In genomic region chr3:89612027-89612426, GRCh38 we compare ENCODE assay signal across 37 cellular contexts.
"Had no signal": no experiment of that assay in that cellular context is flagged by ENCODE, and none has a peak within 500 bp of the region (broad histone marks: within the 10 kb centered on the region; RNA-seq: fewer than 3 reads in every experiment).

No MANE protein-coding gene starts in this region.

- H3K9me3 ChIP-seq: adrenal gland, ascending aorta, body of pancreas, breast epithelium had no signal

- ATAC-seq: activated naive CD4-positive, alpha-beta T cell treated with anti-CD3 and anti-CD28 coated beads, Interleukin-2, amount 50 U/mL, for 72 hours; activated naive CD8-positive, alpha-beta T cell treated with anti-CD3 and anti-CD28 coated beads, Interleukin-2, amount 50 U/mL, for 24 hours; activated T-cell treated with anti-CD3 and anti-CD28 coated beads, Interleukin-2, amount 50 U/mL, for 4 hours; activated T-cell treated with anti-CD3 and anti-CD28 coated beads, Interleukin-2, amount 50 U/mL, for 72 hours; activated T-helper 17 cell treated with anti-CD3 and anti-CD28 coated beads, Interleukin-2, amount 50 U/mL, for 72 hours; body of pancreas had no signal

- H3K9me3 Mint-ChIP-seq: brain had no signal

- DNase-seq: activated effector memory CD4-positive, alpha-beta T cell treated with anti-CD3 and anti-CD28 coated beads, Interleukin-2, amount 50 U/mL, for 16 hours; activated effector memory CD4-positive, alpha-beta T cell treated with Interleukin-2 at 50 U/mL for 16 hours; activated gamma-delta T cell; activated gamma-delta T cell treated with Interleukin-2 at 50 U/mL for 16 hours; activated naive CD4-positive, alpha-beta T cell; activated naive CD4-positive, alpha-beta T cell treated with anti-CD3 and anti-CD28 coated beads for 36 hours; activated naive CD4-positive, alpha-beta T cell treated with anti-CD3 and anti-CD28 coated beads, Interleukin-2, amount 10 ng/mL, durations not matched to agents 7 days and 5 days; activated naive CD4-positive, alpha-beta T cell treated with anti-CD3 and anti-CD28 coated beads, Interleukin-2, amount 50 U/mL, for 16 hours; activated naive CD4-positive, alpha-beta T cell treated with Interleukin-2 at 50 U/mL for 16 hours; activated naive CD8-positive, alpha-beta T cell treated with anti-CD3 and anti-CD28 coated beads for 36 hours; activated naive CD8-positive, alpha-beta T cell treated with anti-CD3 and anti-CD28 coated beads, Interleukin-2, amount 10 ng/mL, durations not matched to agents 7 days and 5 days; activated naive CD8-positive, alpha-beta T cell treated with anti-CD3 and anti-CD28 coated beads, Interleukin-2, amount 50 U/mL, for 24 hours; activated T-cell treated with anti-CD3 and anti-CD28 coated beads, Interleukin-2, amount 50 U/mL, for 24 hours; activated T-cell treated with anti-CD3 and anti-CD28 coated beads, Interleukin-2, amount 50 U/mL, for 4 hours; activated T-cell treated with anti-CD3 and anti-CD28 coated beads, Interleukin-2, amount 50 U/mL, for 48 hours; activated T-cell treated with anti-CD3 and anti-CD28 coated beads, Interleukin-2, amount 50 U/mL, for 72 hours; adrenal gland; amniotic stem cell; amygdala; anterior cingulate cortex; aorta; body of pancreas; brain microvascular endothelial cell; caudate nucleus; central memory CD4-positive, alpha-beta T cell; cerebellar nuclear complex had no signal

- H3K27me3 ChIP-seq: adrenal gland, ascending aorta, body of pancreas, brain microvascular endothelial cell, breast epithelium, cardiac muscle cell had no signal

- H3K36me3 Mint-ChIP-seq: activated naive CD4-positive, alpha-beta T cell treated with anti-CD3 and anti-CD28 coated beads, Interleukin-2, amount 10 ng/mL, durations not matched to agents 7 days and 5 days; activated naive CD4-positive, alpha-beta T cell treated with anti-CD3 and anti-CD28 coated beads, Interleukin-2, amount 50 U/mL, for 24 hours; activated naive CD8-positive, alpha-beta T cell; activated naive CD8-positive, alpha-beta T cell treated with anti-CD3 and anti-CD28 coated beads for 36 hours; activated naive CD8-positive, alpha-beta T cell treated with anti-CD3 and anti-CD28 coated beads, Interleukin-2, amount 10 ng/mL, durations not matched to agents 7 days and 5 days; brain had no signal

- H3K4me1 ChIP-seq: adrenal gland, ascending aorta, body of pancreas, breast epithelium had no signal

- H3K27ac ChIP-seq: adrenal gland, ascending aorta, body of pancreas, brain microvascular endothelial cell, breast epithelium, cardiac muscle cell had no signal

- H3K4me3 Mint-ChIP-seq: activated naive CD4-positive, alpha-beta T cell treated with anti-CD3 and anti-CD28 coated beads for 36 hours; activated naive CD4-positive, alpha-beta T cell treated with anti-CD3 and anti-CD28 coated beads, Interleukin-2, amount 10 ng/mL, durations not matched to agents 7 days and 5 days; activated naive CD4-positive, alpha-beta T cell treated with anti-CD3 and anti-CD28 coated beads, Interleukin-2, amount 50 U/mL, for 24 hours; activated naive CD8-positive, alpha-beta T cell; activated naive CD8-positive, alpha-beta T cell treated with anti-CD3 and anti-CD28 coated beads for 36 hours; activated naive CD8-positive, alpha-beta T cell treated with anti-CD3 and anti-CD28 coated beads, Interleukin-2, amount 10 ng/mL, durations not matched to agents 7 days and 5 days; activated naive CD8-positive, alpha-beta T cell treated with anti-CD3 and anti-CD28 coated beads, Interleukin-2, amount 50 U/mL, for 24 hours; activated T-cell treated with anti-CD3 and anti-CD28 coated beads, Interleukin-2, amount 50 U/mL, for 24 hours; activated T-cell treated with anti-CD3 and anti-CD28 coated beads, Interleukin-2, amount 50 U/mL, for 4 hours; activated T-cell treated with anti-CD3 and anti-CD28 coated beads, Interleukin-2, amount 50 U/mL, for 72 hours; activated T-helper 1 cell treated with anti-CD3 and anti-CD28 coated beads, Interleukin-12 subunit alpha, Interleukin-12 subunit beta, Interleukin-2, Interleukin-4 antibody, amounts not matched to agents 30 ng/mL and 10 ng/mL and 1 ng/mL, durations not matched to agents 14 hours and 24 hours and 36 hours; activated T-helper 17 cell treated with anti-CD3 and anti-CD28 coated beads, Interleukin-2, amount 50 U/mL, for 72 hours; brain; central memory CD8-positive, alpha-beta T cell had no signal

- H3K36me3 ChIP-seq: adrenal gland, ascending aorta, brain microvascular endothelial cell, breast epithelium, cardiac muscle cell had no signal

- H3K27ac Mint-ChIP-seq: activated naive CD4-positive, alpha-beta T cell treated with anti-CD3 and anti-CD28 coated beads for 36 hours; activated naive CD4-positive, alpha-beta T cell treated with anti-CD3 and anti-CD28 coated beads, Interleukin-2, amount 10 ng/mL, durations not matched to agents 7 days and 5 days; activated naive CD4-positive, alpha-beta T cell treated with anti-CD3 and anti-CD28 coated beads, Interleukin-2, amount 50 U/mL, for 24 hours; activated naive CD4-positive, alpha-beta T cell treated with anti-CD3 and anti-CD28 coated beads, Interleukin-2, amount 50 U/mL, for 72 hours; activated naive CD8-positive, alpha-beta T cell; activated naive CD8-positive, alpha-beta T cell treated with anti-CD3 and anti-CD28 coated beads for 36 hours; activated naive CD8-positive, alpha-beta T cell treated with anti-CD3 and anti-CD28 coated beads, Interleukin-2, amount 10 ng/mL, durations not matched to agents 7 days and 5 days; activated naive CD8-positive, alpha-beta T cell treated with anti-CD3 and anti-CD28 coated beads, Interleukin-2, amount 50 U/mL, for 24 hours; activated T-cell treated with anti-CD3 and anti-CD28 coated beads, Interleukin-2, amount 50 U/mL, for 24 hours; activated T-cell treated with anti-CD3 and anti-CD28 coated beads, Interleukin-2, amount 50 U/mL, for 72 hours; activated T-helper 1 cell treated with anti-CD3 and anti-CD28 coated beads, Interleukin-12 subunit alpha, Interleukin-12 subunit beta, Interleukin-2, Interleukin-4 antibody, amounts not matched to agents 30 ng/mL and 10 ng/mL and 1 ng/mL, durations not matched to agents 14 hours and 24 hours and 36 hours; activated T-helper 17 cell treated with anti-CD3 and anti-CD28 coated beads, Interleukin-2, amount 50 U/mL, for 72 hours; activated T-helper 2 cell treated with anti-CD3 and anti-CD28 coated beads, Interferon-gamma antibody, Interleukin-2, Interleukin-4, amounts not matched to agents 10 μg/mL and 5 μg/mL and 100 μg/mL, durations not matched to agents 14 hours and 24 hours and 36 hours; brain had no signal

- H3K4me3 ChIP-seq: adrenal gland, ascending aorta, body of pancreas, breast epithelium, cardiac muscle cell had no signal

- H3K4me1 Mint-ChIP-seq: activated naive CD4-positive, alpha-beta T cell treated with anti-CD3 and anti-CD28 coated beads, Interleukin-2, amount 10 ng/mL, durations not matched to agents 7 days and 5 days; activated naive CD4-positive, alpha-beta T cell treated with anti-CD3 and anti-CD28 coated beads, Interleukin-2, amount 50 U/mL, for 24 hours; activated naive CD8-positive, alpha-beta T cell treated with anti-CD3 and anti-CD28 coated beads for 36 hours; activated naive CD8-positive, alpha-beta T cell treated with anti-CD3 and anti-CD28 coated beads, Interleukin-2, amount 10 ng/mL, durations not matched to agents 7 days and 5 days; activated naive CD8-positive, alpha-beta T cell treated with anti-CD3 and anti-CD28 coated beads, Interleukin-2, amount 50 U/mL, for 24 hours; activated T-helper 17 cell treated with anti-CD3 and anti-CD28 coated beads, Interleukin-2, amount 50 U/mL, for 72 hours; brain; central memory CD8-positive, alpha-beta T cell had no signal

- H3K27me3 Mint-ChIP-seq: activated naive CD4-positive, alpha-beta T cell treated with anti-CD3 and anti-CD28 coated beads, Interleukin-2, amount 10 ng/mL, durations not matched to agents 7 days and 5 days; activated naive CD4-positive, alpha-beta T cell treated with anti-CD3 and anti-CD28 coated beads, Interleukin-2, amount 50 U/mL, for 24 hours; activated naive CD8-positive, alpha-beta T cell; activated naive CD8-positive, alpha-beta T cell treated with anti-CD3 and anti-CD28 coated beads for 36 hours; activated naive CD8-positive, alpha-beta T cell treated with anti-CD3 and anti-CD28 coated beads, Interleukin-2, amount 10 ng/mL, durations not matched to agents 7 days and 5 days; activated naive CD8-positive, alpha-beta T cell treated with anti-CD3 and anti-CD28 coated beads, Interleukin-2, amount 50 U/mL, for 24 hours; activated T-cell treated with anti-CD3 and anti-CD28 coated beads, Interleukin-2, amount 50 U/mL, for 24 hours; activated T-helper 17 cell treated with anti-CD3 and anti-CD28 coated beads, Interleukin-2, amount 50 U/mL, for 72 hours; brain; central memory CD8-positive, alpha-beta T cell had no signal
